Comparison of ENCODE assay signal across 25 cellular contexts in genomic region chr21:29350246-29350779, GRCh38. TPM values are rescaled to one million over a fixed set of nuclear protein-coding genes. Genes with fewer than 3 reads are reported as not detected.
A peak's percentile ranks its signal among the peaks of the same experiment; 100 is the strongest.
DNase-seq lines count a peak whose midpoint lies in the region; ATAC-seq and TF ChIP-seq lines count a peak whose summit lies in the region.
"Had no signal": no experiment of that assay in that cellular context is flagged by ENCODE, and none has a peak within 500 bp of the region (broad histone marks: within the 10 kb centered on the region; RNA-seq: fewer than 3 reads in every experiment).

No MANE protein-coding gene starts in this region.

- dilution Hi-C loops in IMR-90 (cut with HindIII; ENCODE audit: low sequenced_read_pairs, unreplicated experiment), result no loop called here

- H3K9me3 Mint-ChIP-seq in activated T-helper 1 cell treated with anti-CD3 and anti-CD28 coated beads, Interleukin-12 subunit alpha, Interleukin-12 subunit beta, Interleukin-2, Interleukin-4 antibody, amounts not matched to agents 30 ng/mL and 10 ng/mL and 1 ng/mL, durations not matched to agents 14 hours and 24 hours and 36 hours, result peaks cover 16% of the 10 kb centered on the region

- H3K14ac ChIP-seq in IMR-90 (replicated peaks; ENCODE audit: low read depth, low read length), result peak overlapping the region; percentile 86

- H3K36me3 ChIP-seq in IMR-90 (ENCODE audit: control insufficient read depth, insufficient read depth, low read length) (peaks cover 15% of the 10 kb centered on the region), hepatocyte (replicated peaks; ENCODE audit: insufficient read depth, low read depth) (no peaks in the 10 kb centered on the region), smooth muscle cell (ENCODE audit: low read depth) (peaks cover 8% of the 10 kb centered on the region)
- H3K36me3 ChIP-seq: adrenal gland, right lobe of liver had no signal

- H2AFZ ChIP-seq in IMR-90 (replicated peaks; ENCODE audit: low read length, poor library complexity) (no peak overlapping the region), hepatocyte (no peak overlapping the region), smooth muscle cell (ENCODE audit: low read depth) (no peak overlapping the region)

- peak overlapping the region; percentile 56 for H4K91ac ChIP-seq in IMR-90 (ENCODE audit: insufficient read depth, low read depth, low read length)

- H3F3A ChIP-seq in smooth muscle cell (ENCODE audit: low read depth), result peaks cover 12% of the 10 kb centered on the region

- peaks cover 26% of the 10 kb centered on the region for H3K9me1 ChIP-seq in IMR-90 (ENCODE audit: insufficient read depth, low read length)

- peak overlapping the region; percentile 84 for H3K4ac ChIP-seq in IMR-90 (ENCODE audit: low read depth, low read length)

- peaks cover 51 to 75% of the 10 kb centered on the region in 2 experiments for H3K79me1 ChIP-seq in IMR-90 (ENCODE audit: low read depth in 1 of 2, low read length in 2 of 2)

- no peaks in the 10 kb centered on the region for H3K27me3 Mint-ChIP-seq in activated T-helper 1 cell treated with anti-CD3 and anti-CD28 coated beads, Interleukin-12 subunit alpha, Interleukin-12 subunit beta, Interleukin-2, Interleukin-4 antibody, amounts not matched to agents 30 ng/mL and 10 ng/mL and 1 ng/mL, durations not matched to agents 14 hours and 24 hours and 36 hours (ENCODE audit: insufficient read depth)
- H3K27me3 Mint-ChIP-seq: activated CD8-positive, alpha-beta memory T cell treated with anti-CD3 and anti-CD28 coated beads, Interleukin-2, amount 10 ng/mL, durations not matched to agents 7 days and 5 days; IgD-negative memory B cell had no signal

- WGBS in IMR-90 (ENCODE audit: extremely low coverage in 2 of 2, insufficient read length in 1 of 2), 2 experiments, result 100% methylated on average over 2 of the region's 6 CpGs; no CpG with 5 or more reads in 1 of the 2 experiments
- WGBS in hepatocyte (ENCODE audit: low lambda C conversion rate, missing lambda C conversion rate), result 87% methylated on average over 6 of the region's 6 CpGs
- 80% methylated on average over 6 of the region's 6 CpGs for WGBS in smooth muscle cell (ENCODE audit: low lambda C conversion rate)

- no peak for TF ChIP-seq RAD21 in IMR-90 (IDR thresholded peaks at IDR 0.05; ENCODE audit: low read length)

- H3K4me3 Mint-ChIP-seq in activated T-helper 1 cell treated with anti-CD3 and anti-CD28 coated beads, Interleukin-12 subunit alpha, Interleukin-12 subunit beta, Interleukin-2, Interleukin-4 antibody, amounts not matched to agents 30 ng/mL and 10 ng/mL and 1 ng/mL, durations not matched to agents 14 hours and 24 hours and 36 hours, result no peak overlapping the region
- H3K4me3 Mint-ChIP-seq: activated CD8-positive, alpha-beta memory T cell treated with anti-CD3 and anti-CD28 coated beads, Interleukin-2, amount 10 ng/mL, durations not matched to agents 7 days and 5 days had no signal

- intact Hi-C loops in IMR-90 (cut with micrococcal nuclease), result no loop called here
- intact Hi-C loops in activated T-helper 1 cell treated with anti-CD3 and anti-CD28 coated beads, Interleukin-12 subunit alpha, Interleukin-12 subunit beta, Interleukin-2, Interleukin-4 antibody, amounts not matched to agents 30 ng/mL and 10 ng/mL and 1 ng/mL, durations not matched to agents 14 hours and 24 hours and 36 hours (cut with micrococcal nuclease), result no loop called here

- H2BK20ac ChIP-seq in IMR-90 (ENCODE audit: low read depth, low read length), result peak overlapping the region; percentile 63

- no peaks in the 10 kb centered on the region; the same call in 1 of the 2 replicates for H4K20me1 ChIP-seq in IMR-90 (ENCODE audit: insufficient read depth, low read length)
- H4K20me1 ChIP-seq in hepatocyte (ENCODE audit: insufficient read depth, poor library complexity, severe bottlenecking), result no peaks in the 10 kb centered on the region
- no peaks in the 10 kb centered on the region for H4K20me1 ChIP-seq in smooth muscle cell (ENCODE audit: low read depth)

- peaks cover 9% of the 10 kb centered on the region for H3K79me2 ChIP-seq in hepatocyte
- H3K79me2 ChIP-seq in smooth muscle cell (ENCODE audit: low read depth), result peaks cover 14% of the 10 kb centered on the region

- H3K4me1 ChIP-seq in IMR-90 (ENCODE audit: control insufficient read depth, insufficient read depth, low read length), result peaks cover 36% of the 10 kb centered on the region
- H3K4me1 ChIP-seq in hepatocyte (ENCODE audit: insufficient read depth), result peaks cover 3% of the 10 kb centered on the region
- H3K4me1 ChIP-seq in smooth muscle cell (ENCODE audit: low read depth), result no peaks in the 10 kb centered on the region
- H3K4me1 ChIP-seq: adrenal gland had no signal

- H3K23ac ChIP-seq in IMR-90 (ENCODE audit: low read depth, low read length), result peak overlapping the region; percentile 51

- peak overlapping the region; percentile 83; the same call in 2 of the 3 replicates for H2BK15ac ChIP-seq in IMR-90 (ENCODE audit: low read depth, low read length)

- peak overlapping the region; percentile 15; the same call in 1 of the 2 replicates for H3K56ac ChIP-seq in IMR-90 (ENCODE audit: extremely low read depth, insufficient read depth, low read length)

- H2AK5ac ChIP-seq in IMR-90 (ENCODE audit: low read depth, low read length), result peak overlapping the region; percentile 88

- peak overlapping the region; percentile 77 for H4K5ac ChIP-seq in IMR-90 (ENCODE audit: low read depth, low read length)

- H3K27ac ChIP-seq in IMR-90 (ENCODE audit: insufficient read depth, low read length) (peak overlapping the region; percentile 50; the same call in 1 of the 2 replicates), hepatocyte (peak overlapping the region; percentile 58), smooth muscle cell (ENCODE audit: low read depth) (peak overlapping the region; percentile 57)
- H3K27ac ChIP-seq: adrenal gland, C4-2B, right lobe of liver, tibial nerve had no signal

- ATAC-seq in IMR-90 (ENCODE audit: low read depth) (no peak), HG02610 (IDR thresholded peaks at IDR 0.05; ENCODE audit: unreplicated experiment) (no peak), HG02885 (IDR thresholded peaks at IDR 0.05; ENCODE audit: poor library complexity, unreplicated experiment) (no peak)
- ATAC-seq: activated CD8-positive, alpha-beta memory T cell treated with anti-CD3 and anti-CD28 coated beads, Interleukin-2, amount 10 ng/mL, durations not matched to agents 7 days and 5 days; left lobe of liver; right lobe of liver had no signal

- no TSS peak for BruUV-seq in IMR-90 (replicated peaks; lab: Mats Ljungman, UMichigan)

- CTCF ChIA-PET in IMR-90 (lab: Yijun Ruan, JAX), result no interaction called here

- no peaks in the 10 kb centered on the region for H3K9me2 ChIP-seq in hepatocyte (replicated peaks; ENCODE audit: insufficient read depth)

- H3K9ac ChIP-seq in IMR-90 (ENCODE audit: low read depth, low read length), result no peak overlapping the region
- H3K9ac ChIP-seq in smooth muscle cell (ENCODE audit: low read depth), result no peak overlapping the region

- H3K18ac ChIP-seq in IMR-90 (ENCODE audit: low read depth, low read length), result peak overlapping the region; percentile 90

- DNase-seq in IMR-90 (peak; percentile 40), hepatocyte (ENCODE audit: low spot score) (no peak), smooth muscle cell (lab: John Stamatoyannopoulos, UW; ENCODE audit: unreplicated experiment) (no peak), NCI-H446 treated with DMSO at 0.1 percent for 48 hours (lab: John Stamatoyannopoulos, UW) (no peak)
- DNase-seq in activated T-helper 1 cell treated with anti-CD3 and anti-CD28 coated beads, Interleukin-12 subunit alpha, Interleukin-12 subunit beta, Interleukin-2, Interleukin-4 antibody, amounts not matched to agents 30 ng/mL and 10 ng/mL and 1 ng/mL, durations not matched to agents 14 hours and 24 hours and 36 hours (ENCODE audit: low spot score), result no peak
- DNase-seq: activated CD4-positive, CD25-positive, alpha-beta regulatory T cell; activated CD8-positive, alpha-beta memory T cell treated with anti-CD3 and anti-CD28 coated beads, Interleukin-2, amount 10 ng/mL, durations not matched to agents 7 days and 5 days; activated naive CD4-positive, alpha-beta T cell; activated T-cell treated with anti-CD3 and anti-CD28 coated beads, Interleukin-2, amount 50 U/mL, for 48 hours; adrenal gland; effector CD8-positive, alpha-beta T cell; H7; mesendoderm; NCI-H1048; NCI-H510A; right lobe of liver; stimulated activated CD4-positive, alpha-beta T cell treated with anti-CD3 and anti-CD28 coated beads, Interleukin-4, amount 100 ng/mL, for 1 hour; SW 1271 had no signal

- TF ChIP-seq CTCF in IMR-90 (conservative IDR thresholded peaks at IDR 0.05; ENCODE audit: low read depth, low read length), result no peak
- no peak for TF ChIP-seq CTCF in hepatocyte (IDR thresholded peaks at IDR 0.05; ENCODE audit: poor library complexity)
- no peak for TF ChIP-seq CTCF in smooth muscle cell (IDR thresholded peaks at IDR 0.05; ENCODE audit: borderline replicate concordance, insufficient read depth, poor library complexity, severe bottlenecking)

- in situ Hi-C loops in IMR-90 (cut with MboI; ENCODE audit: low sequenced_read_pairs), result no loop called here

- no peak for TF ChIP-seq POLR2A in IMR-90 (IDR thresholded peaks at IDR 0.05; ENCODE audit: low read depth, low read length)

- H3K4me3 ChIP-seq in IMR-90 (ENCODE audit: insufficient read depth, low read depth, low read length) (no peak overlapping the region), hepatocyte (no peak overlapping the region), smooth muscle cell (no peak overlapping the region)
- H3K4me3 ChIP-seq: adrenal gland, coronary artery, right lobe of liver, tibial nerve had no signal

- H3K27ac Mint-ChIP-seq in activated T-helper 1 cell treated with anti-CD3 and anti-CD28 coated beads, Interleukin-12 subunit alpha, Interleukin-12 subunit beta, Interleukin-2, Interleukin-4 antibody, amounts not matched to agents 30 ng/mL and 10 ng/mL and 1 ng/mL, durations not matched to agents 14 hours and 24 hours and 36 hours, result peak overlapping the region; percentile 23
- H3K27ac Mint-ChIP-seq: activated CD8-positive, alpha-beta memory T cell treated with anti-CD3 and anti-CD28 coated beads, Interleukin-2, amount 10 ng/mL, durations not matched to agents 7 days and 5 days had no signal

- POLR2A ChIA-PET in IMR-90 (lab: Charles Lee; ENCODE audit: unreplicated experiment), result no interaction called here

- peaks cover 3% of the 10 kb centered on the region for H3K9me3 ChIP-seq in IMR-90 (ENCODE audit: control insufficient read depth, insufficient read depth, low read length)
- no peaks in the 10 kb centered on the region for H3K9me3 ChIP-seq in hepatocyte (ENCODE audit: low read depth)
- H3K9me3 ChIP-seq in smooth muscle cell (replicated peaks; ENCODE audit: low read depth), result peaks cover 6% of the 10 kb centered on the region
- H3K9me3 ChIP-seq: adrenal gland, right lobe of liver had no signal

- no peak overlapping the region for H3K4me2 ChIP-seq in IMR-90 (ENCODE audit: low read depth, low read length)
- no peak overlapping the region for H3K4me2 ChIP-seq in hepatocyte
- peak overlapping the region; percentile 32 for H3K4me2 ChIP-seq in smooth muscle cell

- peak overlapping the region; percentile 7 for H2AK9ac ChIP-seq in IMR-90 (replicated peaks; ENCODE audit: low read depth, low read length, poor library complexity)

- H3K27me3 ChIP-seq in IMR-90 (ENCODE audit: control insufficient read depth, insufficient read depth, low read length) (no peaks in the 10 kb centered on the region), hepatocyte (no peaks in the 10 kb centered on the region), smooth muscle cell (ENCODE audit: low read depth) (no peaks in the 10 kb centered on the region)
- H3K27me3 ChIP-seq: adrenal gland, right lobe of liver, tibial nerve had no signal

- H3K36me3 Mint-ChIP-seq in activated T-helper 1 cell treated with anti-CD3 and anti-CD28 coated beads, Interleukin-12 subunit alpha, Interleukin-12 subunit beta, Interleukin-2, Interleukin-4 antibody, amounts not matched to agents 30 ng/mL and 10 ng/mL and 1 ng/mL, durations not matched to agents 14 hours and 24 hours and 36 hours (ENCODE audit: low read depth), result peaks cover 22% of the 10 kb centered on the region

- peak overlapping the region; percentile 56 to 71; a peak in 3 of 4 replicates for H4K8ac ChIP-seq in IMR-90 (ENCODE audit: low read depth in 2 of 2, low read length in 2 of 2)

- H2BK120ac ChIP-seq in IMR-90 (ENCODE audit: low read depth, low read length), result peak overlapping the region; percentile 81

- H2BK5ac ChIP-seq in IMR-90 (ENCODE audit: low read depth, low read length, poor library complexity, severe bottlenecking), result peak overlapping the region; percentile 85

- peaks cover 21% of the 10 kb centered on the region for H3K4me1 Mint-ChIP-seq in activated T-helper 1 cell treated with anti-CD3 and anti-CD28 coated beads, Interleukin-12 subunit alpha, Interleukin-12 subunit beta, Interleukin-2, Interleukin-4 antibody, amounts not matched to agents 30 ng/mL and 10 ng/mL and 1 ng/mL, durations not matched to agents 14 hours and 24 hours and 36 hours (ENCODE audit: low read depth)

RNA-seq across cellular contexts. Expression of gene BACH1, which starts 51.6 kb away (rescaled TPM):
- 108 and 132 TPM in 2 replicates for total RNA-seq in IMR-90 (2012; rRNA removed)
- 19.6 and 23.1 TPM in 2 replicates for polyA plus RNA-seq in IMR-90 (2012; rRNA removed)
- 8.3 and 11.9 TPM in 2 replicates for polyA plus RNA-seq in IMR-90 (2012; cell fraction: cytosol; rRNA removed)
- 7.9 and 44.3 TPM in 2 replicates for polyA plus RNA-seq in IMR-90 (2012; cell fraction: nucleus; rRNA removed; ENCODE audit: low replicate concordance)
- total RNA-seq in activated T-helper 1 cell treated with anti-CD3 and anti-CD28 coated beads, Interleukin-12 subunit alpha, Interleukin-12 subunit beta, Interleukin-2, Interleukin-4 antibody, amounts not matched to agents 30 ng/mL and 10 ng/mL and 1 ng/mL, durations not matched to agents 14 hours and 24 hours and 36 hours, result 22.7 and 23.1 TPM in 2 replicates
- total RNA-seq in hepatocyte, result 69.8 and 79.8 TPM in 2 replicates
- polyA plus RNA-seq in hepatocyte, result 19.7 and 21.5 TPM in 2 replicates
- total RNA-seq in smooth muscle cell, result 103 and 113 TPM in 2 replicates
- 26.3 and 29.5 TPM in 2 replicates for polyA plus RNA-seq in smooth muscle cell
